ENCODE assay signal across 19 cellular contexts in genomic region chr21:45613881-45614280, GRCh38. TPM values are rescaled to one million over a fixed set of nuclear protein-coding genes. Genes with fewer than 3 reads are reported as not detected.
A peak's percentile ranks its signal among the peaks of the same experiment; 100 is the strongest.
DNase-seq lines count a peak whose midpoint lies in the region; ATAC-seq, FAIRE-seq and TF ChIP-seq lines count a peak whose summit lies in the region.
"Had no signal": no experiment of that assay in that cellular context is flagged by ENCODE, and none has a peak within 500 bp of the region (broad histone marks: within the 10 kb centered on the region; RNA-seq: fewer than 3 reads in every experiment).

No MANE protein-coding gene starts in this region.

- H2AFZ ChIP-seq in H9 (ENCODE audit: low read length) (no peak overlapping the region), osteoblast (ENCODE audit: low read length) (no peak overlapping the region)

- no peaks in the 10 kb centered on the region for H4K20me1 ChIP-seq in BLaER1 treated with 17β-estradiol and CSF1 and Interleukin-3, amounts not matched to agents 10 nM and 100 nM
- H4K20me1 ChIP-seq in H9 (ENCODE audit: control insufficient read depth, insufficient read depth, insufficient read length) (no peaks in the 10 kb centered on the region), osteoblast (ENCODE audit: insufficient read depth, low read length) (no peaks in the 10 kb centered on the region)

- no peak overlapping the region for H2BK120ac ChIP-seq in H9 (ENCODE audit: low read depth, low read length, poor library complexity, severe bottlenecking)

- FAIRE-seq in H54 (lab: Jason Lieb, UNC): no peak
- FAIRE-seq: astrocyte had no signal

- H3K4me3 ChIP-seq in BLaER1 treated with 17β-estradiol and CSF1 and Interleukin-3, amounts not matched to agents 10 nM and 100 nM: no peak overlapping the region
- H3K4me3 ChIP-seq in choroid plexus epithelial cell (ENCODE audit: low read depth, low read length) (no peak overlapping the region), osteoblast (ENCODE audit: insufficient read depth, low read length) (no peak overlapping the region)
- H3K4me3 ChIP-seq: esophagus squamous epithelium, thyroid gland had no signal

- H3K23ac ChIP-seq in H9 (ENCODE audit: insufficient read length, low read depth, low read length): no peak overlapping the region

- peaks cover 15 to 42% (median 38%) of the 10 kb centered on the region in 10 experiments for H3K4me1 ChIP-seq in BLaER1 treated with 17β-estradiol and CSF1 and Interleukin-3, amounts not matched to agents 10 nM and 100 nM
- H3K4me1 ChIP-seq in H9 (ENCODE audit: insufficient read depth, low read length): no peaks in the 10 kb centered on the region
- peaks cover 4% of the 10 kb centered on the region for H3K4me1 ChIP-seq in osteoblast (ENCODE audit: insufficient read depth, low read length)
- H3K4me1 ChIP-seq: esophagus squamous epithelium, thyroid gland had no signal

- H3K36me3 Mint-ChIP-seq in H9 (ENCODE audit: insufficient read depth in 1 of 3, low read depth in 3 of 3): no peaks in the 10 kb centered on the region
- H3K36me3 Mint-ChIP-seq: natural killer cell had no signal

- no peak overlapping the region for H4K91ac ChIP-seq in H9 (ENCODE audit: insufficient read length, low read depth, low read length)

- H2AK5ac ChIP-seq in H9 (ENCODE audit: insufficient read length, low read length): no peak overlapping the region

- peaks cover 0 to 3% (median 2%) of the 10 kb centered on the region in 11 experiments; a peak in 9 of 22 replicates for H3K9me3 ChIP-seq in BLaER1 treated with 17β-estradiol and CSF1 and Interleukin-3, amounts not matched to agents 10 nM and 100 nM (replicated peaks in 1 of 11)
- H3K9me3 ChIP-seq in H9 (ENCODE audit: control insufficient read depth, low read depth, low read length) (no peaks in the 10 kb centered on the region), osteoblast (ENCODE audit: low read depth, low read length) (no peaks in the 10 kb centered on the region)
- H3K9me3 ChIP-seq: thyroid gland had no signal

- H2BK15ac ChIP-seq in H9 (ENCODE audit: low read depth, low read length): no peak overlapping the region

- no peak overlapping the region for H3K14ac ChIP-seq in H9 (ENCODE audit: insufficient read depth, low read length)

- no peak overlapping the region for H3K27ac ChIP-seq in BLaER1 treated with 17β-estradiol and CSF1 and Interleukin-3, amounts not matched to agents 10 nM and 100 nM
- H3K27ac ChIP-seq in H9 (ENCODE audit: insufficient read length, low read depth, low read length) (no peak overlapping the region), osteoblast (ENCODE audit: low read depth, low read length) (no peak overlapping the region)
- H3K27ac ChIP-seq: esophagus squamous epithelium, thyroid gland had no signal

- H3K23me2 ChIP-seq in H9 (ENCODE audit: insufficient read length, low read depth, low read length, poor library complexity, severe bottlenecking): no peaks in the 10 kb centered on the region

- H4K5ac ChIP-seq in H9 (ENCODE audit: insufficient read length, low read depth, low read length): no peak overlapping the region

- H3K79me2 ChIP-seq in H9 (ENCODE audit: insufficient read depth, low read length) (peaks cover 2% of the 10 kb centered on the region; the same call in 1 of the 2 replicates), osteoblast (ENCODE audit: insufficient read depth, low read length) (no peaks in the 10 kb centered on the region)

- no peak overlapping the region for H3K18ac ChIP-seq in H9 (ENCODE audit: insufficient read length, low read depth, low read length)

- no peak overlapping the region for H2BK5ac ChIP-seq in H9 (ENCODE audit: insufficient read length, low read length)

- no peak overlapping the region for H2BK12ac ChIP-seq in H9 (ENCODE audit: insufficient read length, low read depth, low read length)

- H3K56ac ChIP-seq in H9 (ENCODE audit: insufficient read length, low read depth, low read length): no peak overlapping the region

- H3K9ac ChIP-seq in BLaER1 treated with 17β-estradiol and CSF1 and Interleukin-3, amounts not matched to agents 10 nM and 100 nM: no peak overlapping the region
- no peak overlapping the region for H3K9ac ChIP-seq in H9 (ENCODE audit: extremely low read depth, insufficient read length, low read length)

- no peak overlapping the region for H3K4ac ChIP-seq in H9 (ENCODE audit: low read depth, low read length)

- TF ChIP-seq CTCF in H9 (conservative IDR thresholded peaks at IDR 0.05): no peak
- no peak for TF ChIP-seq CTCF in choroid plexus epithelial cell (conservative IDR thresholded peaks at IDR 0.05; ENCODE audit: low read depth, low read length)
- TF ChIP-seq CTCF in osteoblast (IDR thresholded peaks at IDR 0.05; ENCODE audit: extremely low read depth, low read depth, low read length): no peak

- no peak overlapping the region for H3T11ph ChIP-seq in H9 (ENCODE audit: low read length)

- no peak for ATAC-seq in GM19023 (IDR thresholded peaks at IDR 0.05; ENCODE audit: unreplicated experiment)
- ATAC-seq: natural killer cell had no signal

- H2BK20ac ChIP-seq in H9 (ENCODE audit: low read depth, low read length, poor library complexity, severe bottlenecking): no peak overlapping the region

- TF ChIP-seq POLR2A in H54 (IDR thresholded peaks at IDR 0.05; ENCODE audit: low read depth, low read length): no peak

- WGBS in H9 (ENCODE audit: extremely low coverage, insufficient read length, low lambda C conversion rate): no CpG with 5 or more reads among the region's 9 CpGs

- H3K36me3 ChIP-seq in BLaER1 treated with 17β-estradiol and CSF1 and Interleukin-3, amounts not matched to agents 10 nM and 100 nM: no peaks in the 10 kb centered on the region
- no peaks in the 10 kb centered on the region for H3K36me3 ChIP-seq in osteoblast (ENCODE audit: insufficient read depth, low read length)
- H3K36me3 ChIP-seq: esophagus squamous epithelium, thyroid gland had no signal

- peaks cover 22% of the 10 kb centered on the region for H3K27me3 Mint-ChIP-seq in H9 (ENCODE audit: low read depth)

- H4K8ac ChIP-seq in H9 (replicated peaks; ENCODE audit: insufficient read length, low read depth, low read length): no peak overlapping the region

- H3K9me3 Mint-ChIP-seq in H9: no peaks in the 10 kb centered on the region; a peak in 1 of 5 replicates
- H3K9me3 Mint-ChIP-seq: activated CD4-positive, alpha-beta T cell treated with anti-CD3 and anti-CD28 coated beads, Interleukin-2, amount 10 ng/mL, durations not matched to agents 7 days and 5 days; natural killer cell had no signal

- peaks cover 0 to 7% (median 0%) of the 10 kb centered on the region in 11 experiments; a peak in 2 of 22 replicates for H3K27me3 ChIP-seq in BLaER1 treated with 17β-estradiol and CSF1 and Interleukin-3, amounts not matched to agents 10 nM and 100 nM
- H3K27me3 ChIP-seq in H9 (ENCODE audit: insufficient read depth, low read length): peaks cover 3% of the 10 kb centered on the region; the same call in 1 of the 2 replicates
- H3K27me3 ChIP-seq in osteoblast (ENCODE audit: insufficient read depth, low read length): peaks cover 30% of the 10 kb centered on the region
- H3K27me3 ChIP-seq: thyroid gland had no signal

- no peak overlapping the region for H3K4me3 Mint-ChIP-seq in H9
- H3K4me3 Mint-ChIP-seq: activated CD4-positive, alpha-beta T cell treated with anti-CD3 and anti-CD28 coated beads, Interleukin-2, amount 10 ng/mL, durations not matched to agents 7 days and 5 days; natural killer cell had no signal

- H3K4me1 Mint-ChIP-seq in H9: peaks cover 11 to 12% of the 10 kb centered on the region in 2 experiments

- no peaks in the 10 kb centered on the region for H3K79me1 ChIP-seq in H9 (ENCODE audit: insufficient read depth, low read depth, low read length, poor library complexity, severe bottlenecking)

- H3K27ac Mint-ChIP-seq in H9: no peak overlapping the region
- H3K27ac Mint-ChIP-seq: activated CD4-positive, alpha-beta T cell treated with anti-CD3 and anti-CD28 coated beads, Interleukin-2, amount 10 ng/mL, durations not matched to agents 7 days and 5 days had no signal

- DNase-seq in H9: peak; percentile 16
- peak; percentile 27 for DNase-seq in choroid plexus epithelial cell (ENCODE audit: low read depth)
- peak; percentile 13 for DNase-seq in osteoblast (ENCODE audit: insufficient read length, low spot score, missing footprints)
- no peak for DNase-seq in H54 (ENCODE audit: insufficient read length, low spot score)
- no peak for DNase-seq in NOMO-1 (lab: John Stamatoyannopoulos, UW; ENCODE audit: unreplicated experiment in 2 of 2)
- DNase-seq: activated CD4-positive, alpha-beta T cell treated with anti-CD3 and anti-CD28 coated beads, Interleukin-2, amount 10 ng/mL, durations not matched to agents 7 days and 5 days; activated naive CD4-positive, alpha-beta T cell; effector memory CD4-positive, alpha-beta T cell; esophagus squamous epithelium; natural killer cell; NCI-H1417; NCI-H510A treated with DMSO at 0.1 percent for 48 hours; stimulated activated CD4-positive, alpha-beta T cell treated with anti-CD3 and anti-CD28 coated beads, Interleukin-2, amount 100 ng/mL, for 24 hours; SW 1271; thyroid gland had no signal

- peak overlapping the region in 7 of 11 experiments; percentile 3 to 52 (median 28); a peak in 8 of 22 replicates for H3K4me2 ChIP-seq in BLaER1 treated with 17β-estradiol and CSF1 and Interleukin-3, amounts not matched to agents 10 nM and 100 nM
- H3K4me2 ChIP-seq in H9 (ENCODE audit: insufficient read depth, insufficient read length, low read length) (no peak overlapping the region), osteoblast (ENCODE audit: insufficient read depth, low read length) (no peak overlapping the region)

RNA-seq across cellular contexts. Expression of gene PCBP3, which starts 29.6 kb away (rescaled TPM):
- total RNA-seq in H9 (2021) (10.8 and 10.9 TPM in 2 replicates), osteoblast (1.1 and 1.2 TPM in 2 replicates)
- total RNA-seq: HT1080 had no signal

Comparison
In these comparisons a context has a peak if more than half of its experiments do, and no peak if none do; other contexts are left out.
1. H3K4me2 ChIP-seq: peak in BLaER1 treated with 17β-estradiol and CSF1 and Interleukin-3, amounts not matched to agents 10 nM and 100 nM (7 of 11); none in H9 (single experiment) and osteoblast (single experiment).
2. DNase-seq: peak in H9 (single experiment), choroid plexus epithelial cell (single experiment) and osteoblast (single experiment); none in H54 (single experiment) and NOMO-1 (0 of 2).